ENCODE assay signal across 21 cellular contexts in genomic region chr2:11337909-11338308, GRCh38. TPM values are rescaled to one million over a fixed set of nuclear protein-coding genes. Genes with fewer than 3 reads are reported as not detected.
DNase-seq lines count a peak whose midpoint lies in the region; ATAC-seq, FAIRE-seq and TF ChIP-seq lines count a peak whose summit lies in the region.
"Had no signal": no experiment of that assay in that cellular context is flagged by ENCODE, and none has a peak within 500 bp of the region (broad histone marks: within the 10 kb centered on the region; RNA-seq: fewer than 3 reads in every experiment).

No MANE protein-coding gene starts in this region.

- H3K79me2 ChIP-seq in HepG2 (ENCODE audit: insufficient read depth, low read length) = peaks cover 100% of the 10 kb centered on the region
- H3K79me2 ChIP-seq in K562 (ENCODE audit: control insufficient read depth, insufficient read depth, low read length) = peaks cover 97% of the 10 kb centered on the region

- H3K27me3 ChIP-seq in HepG2 (ENCODE audit: control insufficient read depth in 1 of 2, insufficient read depth in 2 of 2, low read length in 2 of 2) = no peaks in the 10 kb centered on the region; a peak in 1 of 5 replicates
- no peaks in the 10 kb centered on the region for H3K27me3 ChIP-seq in right lobe of liver
- no peaks in the 10 kb centered on the region for H3K27me3 ChIP-seq in K562 (ENCODE audit: control insufficient read depth in 2 of 2, insufficient read depth in 2 of 2, low read length in 2 of 2)
- no peaks in the 10 kb centered on the region for H3K27me3 ChIP-seq in tibial artery
- H3K27me3 ChIP-seq: BLaER1 treated with 17β-estradiol and CSF1 and Interleukin-3, amounts not matched to agents 10 nM and 100 nM had no signal

- H2AFZ ChIP-seq in HepG2 (ENCODE audit: low read length) (no peak overlapping the region), K562 (ENCODE audit: low read depth, low read length) (no peak overlapping the region)
- H2AFZ ChIP-seq: GM23338 had no signal

- H3K4me1 ChIP-seq in HepG2 (ENCODE audit: insufficient read depth, low read length) (peaks cover 71% of the 10 kb centered on the region), right lobe of liver (peaks cover 0 to 53% (median 15%) of the 10 kb centered on the region in 4 donors), K562 (replicated peaks in 1 of 2; ENCODE audit: control insufficient read depth in 2 of 2, insufficient read depth in 2 of 2, low read length in 2 of 2) (peaks cover 0 to 18% of the 10 kb centered on the region in 2 experiments; a peak in 4 of 5 replicates), tibial artery (peaks cover 0 to 83% (median 21%) of the 10 kb centered on the region in 4 donors)

- no peak for TF ChIP-seq RAD21 in HepG2 (CRISPR knock-in tag; IDR thresholded peaks at IDR 0.05)
- no peak for TF ChIP-seq RAD21 in K562 (CRISPR knock-in tag; conservative IDR thresholded peaks at IDR 0.05 in 1 of 2, IDR thresholded peaks at IDR 0.05 in 1 of 2)

- H3K27ac ChIP-seq in HepG2 (ENCODE audit: extremely low read length, insufficient read depth, low read length) = no peak overlapping the region
- no peak overlapping the region for H3K27ac ChIP-seq in right lobe of liver
- H3K27ac ChIP-seq in K562 (ENCODE audit: extremely low read depth, low read depth, low read length) = no peak overlapping the region
- peak overlapping the region; percentile 1 to 99 for H3K27ac ChIP-seq in tibial artery
- H3K27ac ChIP-seq: 22Rv1; BLaER1 treated with 17β-estradiol and CSF1 and Interleukin-3, amounts not matched to agents 10 nM and 100 nM had no signal

- BruUV-seq in HepG2 (replicated peaks; lab: Mats Ljungman, UMichigan) = no TSS peak
- BruUV-seq in K562 (replicated peaks; lab: Mats Ljungman, UMichigan) = no TSS peak

- TF ChIP-seq CTCF in HepG2 (CRISPR knock-in tag; IDR thresholded peaks at IDR 0.05) (no peak), right lobe of liver (IDR thresholded peaks at IDR 0.05) (no peak), K562 (IDR thresholded peaks at IDR 0.05 in 2 of 3, conservative IDR thresholded peaks at IDR 0.05 in 1 of 3; ENCODE audit: insufficient read depth in 2 of 3, low read depth in 1 of 3, low read length in 3 of 3) (no peak), tibial artery (IDR thresholded peaks at IDR 0.05) (no peak)

- 80% methylated on average over 2 of the region's 2 CpGs for WGBS in HepG2 (ENCODE audit: low lambda C conversion rate)
- 88% methylated on average over 2 of the region's 2 CpGs for WGBS in right lobe of liver (ENCODE audit: insufficient coverage, low coverage, low lambda C conversion rate, missing lambda C conversion rate)
- 73% methylated on average over 2 of the region's 2 CpGs for WGBS in K562 (ENCODE audit: insufficient coverage, low coverage, missing lambda C conversion rate)

- DNase-seq in HepG2 (ENCODE audit: low spot score) = no peak
- no peak for DNase-seq in right lobe of liver
- DNase-seq in K562 (ENCODE audit: extremely low read depth in 1 of 4, low spot score in 3 of 4) = no peak
- DNase-seq in tibial artery = no peak
- DNase-seq in activated CD4-positive, alpha-beta T cell treated with anti-CD3 and anti-CD28 coated beads for 48 hours = no peak
- DNase-seq: CD4-positive, alpha-beta T cell; CD8-positive, alpha-beta memory T cell; DMS 273 treated with DMSO at 0.1 percent for 48 hours; DMS79; EL; GDM1 had no signal

- H3K4me2 ChIP-seq in HepG2 (ENCODE audit: low read depth, low read length) (peak overlapping the region; percentile 26; the same call in 1 of the 2 replicates), K562 (ENCODE audit: insufficient read depth, low read length) (no peak overlapping the region)
- H3K4me2 ChIP-seq: BLaER1 treated with 17β-estradiol and CSF1 and Interleukin-3, amounts not matched to agents 10 nM and 100 nM; GM23338 had no signal

- H3K9ac ChIP-seq in HepG2 (ENCODE audit: insufficient read depth, low read depth, low read length) = no peak overlapping the region
- H3K9ac ChIP-seq in K562 (ENCODE audit: insufficient read depth in 1 of 2, low read depth in 2 of 2, low read length in 2 of 2) = no peak overlapping the region
- H3K9ac ChIP-seq: BLaER1 treated with 17β-estradiol and CSF1 and Interleukin-3, amounts not matched to agents 10 nM and 100 nM had no signal

- ATAC-seq in HepG2 (no peak), right lobe of liver (no peak), K562 (no peak), esophagus mucosa (no peak)
- ATAC-seq: GM12878, GM23338 had no signal

- no peaks in the 10 kb centered on the region for H3K9me3 ChIP-seq in HepG2 (ENCODE audit: low read length)
- H3K9me3 ChIP-seq in right lobe of liver = no peaks in the 10 kb centered on the region
- no peaks in the 10 kb centered on the region for H3K9me3 ChIP-seq in K562 (replicated peaks; ENCODE audit: control insufficient read depth, insufficient read depth, low read depth, low read length)
- H3K9me3 ChIP-seq in tibial artery = no peaks in the 10 kb centered on the region
- H3K9me3 ChIP-seq: HAP-1 had no signal

- in situ Hi-C loops in HepG2 (cut with HindIII; ENCODE audit: extremely low pct_ligation_motif_present, low pct_unique_long_range_greater_than_20kb) = loop anchor here (5.0 kb wide), 1 partner anchor 34 kb away; no protein-coding TSS in a partner anchor
- in situ Hi-C loops in K562 (cut with MboI) = no loop called here

- H4K20me1 ChIP-seq in HepG2 (ENCODE audit: insufficient read depth, low read length) = peaks cover 100% of the 10 kb centered on the region
- peaks cover 16% of the 10 kb centered on the region for H4K20me1 ChIP-seq in K562 (replicated peaks; ENCODE audit: control insufficient read depth, insufficient read depth, low read length)

- FAIRE-seq in HepG2 (lab: Jason Lieb, UNC) (no peak), K562 (lab: Jason Lieb, UNC) (no peak)
- FAIRE-seq: A204.1, D721Med, GM12878, GM18507, H54 had no signal

- TF ChIP-seq EP300 in HepG2 (IDR thresholded peaks at IDR 0.05; ENCODE audit: low read depth in 2 of 2, low read length in 2 of 2) (no peak), HepG2 (CRISPR knock-in tag; IDR thresholded peaks at IDR 0.05; ENCODE audit: borderline replicate concordance) (no peak), K562 (IDR thresholded peaks at IDR 0.05; ENCODE audit: low read length) (no peak)

- H3K4me3 ChIP-seq in HepG2 (replicated peaks in 1 of 3; ENCODE audit: insufficient read depth in 1 of 3, low read depth in 2 of 3, low read length in 3 of 3) (no peak overlapping the region), right lobe of liver (no peak overlapping the region), K562 (no peak overlapping the region), tibial artery (no peak overlapping the region)
- H3K4me3 ChIP-seq: BLaER1 treated with 17β-estradiol and CSF1 and Interleukin-3, amounts not matched to agents 10 nM and 100 nM; GM12878; GM23338; HAP-1 had no signal

- intact Hi-C loops in HepG2 (cut with micrococcal nuclease; ENCODE audit: unreplicated experiment) = no loop called here
- intact Hi-C loops in right lobe of liver (cut with DNase I) = no loop called here
- intact Hi-C loops in K562 (cut with micrococcal nuclease) = no loop called here
- intact Hi-C loops in tibial artery (cut with DNase I; ENCODE audit: low total_unique reads) = loop anchor here (10.0 kb wide), 1 partner anchor 93 kb away; no protein-coding TSS in a partner anchor

- no peaks in the 10 kb centered on the region; a peak in 1 of 5 replicates for H3K36me3 ChIP-seq in HepG2 (replicated peaks in 1 of 2; ENCODE audit: control insufficient read depth in 1 of 2, insufficient read depth in 2 of 2, low read length in 2 of 2)
- no peaks in the 10 kb centered on the region for H3K36me3 ChIP-seq in right lobe of liver
- H3K36me3 ChIP-seq in K562 (ENCODE audit: control insufficient read depth, insufficient read depth, low read length) = 0 out of 3 replicates have a peak, but pooled peaks cover 3% of the 10 kb centered on the region
- H3K36me3 ChIP-seq in tibial artery = no peaks in the 10 kb centered on the region
- H3K36me3 ChIP-seq: HAP-1 had no signal

- POLR2A ChIA-PET in HepG2 (lab: Yijun Ruan, JAX) = no interaction called here
- POLR2A ChIA-PET in K562 (lab: Yijun Ruan, JAX) = no interaction called here

- no peaks in the 10 kb centered on the region for H3K9me1 ChIP-seq in K562 (ENCODE audit: control insufficient read depth, insufficient read depth, low read length)

- TF ChIP-seq POLR2A in HepG2 (IDR thresholded peaks at IDR 0.05; ENCODE audit: insufficient read depth in 1 of 2, low read depth in 2 of 2, low read length in 2 of 2) (no peak), right lobe of liver (IDR thresholded peaks at IDR 0.05) (no peak), K562 (conservative IDR thresholded peaks at IDR 0.05) (no peak)

- CTCF ChIA-PET in HepG2 (lab: Yijun Ruan, JAX; ENCODE audit: low intra/inter-chr PET ratio, low total read pairs) = no interaction called here
- CTCF ChIA-PET in K562 (lab: Yijun Ruan, JAX; ENCODE audit: low intra/inter-chr PET ratio) = no interaction called here

RNA-seq across cellular contexts. Expression of gene ROCK2, which starts 6.5 kb away (rescaled TPM):
- 119 and 174 TPM in 2 replicates for total RNA-seq in HepG2 (2016; rRNA removed; fragmentation: Illumina TruSeq; extraction: Trizol)
- 13.0 and 13.5 TPM in 2 replicates for total RNA-seq in HepG2 (2016; cell fraction: cytosol; rRNA removed; fragmentation: Illumina TruSeq; extraction: Trizol; ENCODE audit: low read depth)
- total RNA-seq in HepG2 (2016; cell fraction: insoluble cytoplasmic fraction; rRNA removed; fragmentation: Illumina TruSeq; extraction: Trizol) = 112 and 164 TPM in 2 replicates
- 35.2 and 39.5 TPM in 2 replicates for total RNA-seq in HepG2 (2016; cell fraction: membrane; rRNA removed; fragmentation: Illumina TruSeq; extraction: Trizol)
- total RNA-seq in HepG2 (2016; cell fraction: nucleus; rRNA removed; fragmentation: Illumina TruSeq; extraction: Trizol) = 134 and 149 TPM in 2 replicates
- 31.9 and 38.1 TPM in 2 replicates for polyA plus RNA-seq in HepG2 (2011; rRNA removed)
- polyA plus RNA-seq in HepG2 (2011; cell fraction: cytosol; rRNA removed) = 14.6 and 24.9 TPM in 2 replicates
- 19.3 and 29.4 TPM in 2 replicates for polyA plus RNA-seq in HepG2 (2011; cell fraction: nucleus; rRNA removed)
- 62.4 and 98.0 TPM in 2 replicates for polyA plus RNA-seq in HepG2 (2012)
- polyA plus RNA-seq in HepG2 (2016; cell fraction: cytosol; fragmentation: Illumina TruSeq; extraction: Trizol; ENCODE audit: low read depth) = 1.6 and 1.8 TPM in 2 replicates
- polyA plus RNA-seq in HepG2 (2016; cell fraction: insoluble cytoplasmic fraction; fragmentation: Illumina TruSeq; extraction: Trizol; ENCODE audit: low read depth) = 87.7 and 90.4 TPM in 2 replicates
- 6.9 and 8.4 TPM in 2 replicates for polyA plus RNA-seq in HepG2 (2016; cell fraction: membrane; fragmentation: Illumina TruSeq; extraction: Trizol; ENCODE audit: low read depth)
- 77.5 and 87.9 TPM in 2 replicates for polyA plus RNA-seq in HepG2 (2016; cell fraction: nucleus; fragmentation: Illumina TruSeq; extraction: Trizol; ENCODE audit: insufficient read depth, low read depth)
- 17.3 and 25.8 TPM in 2 replicates for polyA minus RNA-seq in HepG2 (2011; rRNA and poly(A)+ RNA removed; ENCODE audit: low replicate concordance)
- polyA minus RNA-seq in HepG2 (2011; cell fraction: cytosol; rRNA and poly(A)+ RNA removed) = 82.6 and 95.3 TPM in 2 replicates
- polyA minus RNA-seq in HepG2 (2011; cell fraction: nucleus; rRNA and poly(A)+ RNA removed) = 275 and 284 TPM in 2 replicates
- 10 to 100 TPM; 11.6 to 23.9 (median 19.8) TPM for total RNA-seq in right lobe of liver
- 16.6 and 83.8 TPM in 2 replicates for total RNA-seq in K562 (2011; cell fraction: chromatin; rRNA removed; ENCODE audit: low replicate concordance)
- 4.2 and 6.4 TPM in 2 replicates for total RNA-seq in K562 (2011; cell fraction: nucleolus; rRNA removed)
- 16.1 and 32.0 TPM in 2 replicates for total RNA-seq in K562 (2011; cell fraction: nucleoplasm; rRNA removed)
- total RNA-seq in K562 (2014; rRNA removed) = 14.3 and 15.0 TPM in 2 replicates
- 28.4 and 35.3 TPM in 2 replicates for total RNA-seq in K562 (2014; rRNA removed; fragmentation: Illumina TruSeq; extraction: Trizol)
- 28.1 and 30.6 TPM in 2 replicates for total RNA-seq in K562 (2015; rRNA removed; fragmentation: Illumina TruSeq; extraction: Trizol)
- 21.2 and 22.1 TPM in 2 replicates for total RNA-seq in K562 (2021)
- 6.8 and 10.6 TPM in 2 replicates for polyA plus RNA-seq in K562 (2011; rRNA removed)
- 1.6 and 3.5 TPM in 2 replicates for polyA plus RNA-seq in K562 (2011; cell fraction: cytosol; rRNA removed)
- 4.2 and 5.4 TPM in 2 replicates for polyA plus RNA-seq in K562 (2011; cell fraction: nucleus; rRNA removed)
- polyA plus RNA-seq in K562 (2012) = 10.8 and 12.3 TPM in 2 replicates
- 13.4 and 16.5 TPM in 2 replicates for polyA plus RNA-seq in K562 (2014; fragmentation: Illumina TruSeq; extraction: Trizol)
- polyA plus RNA-seq in K562 (2014; fragmentation: Nextera tagmentation; extraction: Ambion mirVana) = 1 to 10 TPM; 4.9 to 6.0 TPM
- polyA plus RNA-seq in K562 (2014; rRNA removed) = 10.6 and 10.7 TPM in 2 replicates
- 47.6 and 51.9 TPM in 2 replicates for polyA minus RNA-seq in K562 (2011; rRNA and poly(A)+ RNA removed)
- polyA minus RNA-seq in K562 (2011; cell fraction: cytosol; rRNA and poly(A)+ RNA removed) = 13.8 and 19.1 TPM in 2 replicates
- 13.7 and 34.7 TPM in 2 replicates for polyA minus RNA-seq in K562 (2011; cell fraction: nucleus; rRNA and poly(A)+ RNA removed)
- total RNA-seq in esophagus mucosa = 14.4 TPM

Comparison
In these comparisons a context has a peak if more than half of its experiments do, and no peak if none do; other contexts are left out.
1. H3K27ac ChIP-seq: peak in tibial artery (2 of 2); none in HepG2 (single experiment), right lobe of liver (0 of 3) and K562 (single experiment).
2. Of the 241 proteins assayed by ChIP-seq in both HepG2 and K562: peak only in HepG2: ELF4; only in K562: none; in both: ZNF121; in neither: 238; mixed calls (peak in some experiments, not most) for 1.